Comparison of ENCODE assay signal across 1 cellular context in the genomic region with DNA sequence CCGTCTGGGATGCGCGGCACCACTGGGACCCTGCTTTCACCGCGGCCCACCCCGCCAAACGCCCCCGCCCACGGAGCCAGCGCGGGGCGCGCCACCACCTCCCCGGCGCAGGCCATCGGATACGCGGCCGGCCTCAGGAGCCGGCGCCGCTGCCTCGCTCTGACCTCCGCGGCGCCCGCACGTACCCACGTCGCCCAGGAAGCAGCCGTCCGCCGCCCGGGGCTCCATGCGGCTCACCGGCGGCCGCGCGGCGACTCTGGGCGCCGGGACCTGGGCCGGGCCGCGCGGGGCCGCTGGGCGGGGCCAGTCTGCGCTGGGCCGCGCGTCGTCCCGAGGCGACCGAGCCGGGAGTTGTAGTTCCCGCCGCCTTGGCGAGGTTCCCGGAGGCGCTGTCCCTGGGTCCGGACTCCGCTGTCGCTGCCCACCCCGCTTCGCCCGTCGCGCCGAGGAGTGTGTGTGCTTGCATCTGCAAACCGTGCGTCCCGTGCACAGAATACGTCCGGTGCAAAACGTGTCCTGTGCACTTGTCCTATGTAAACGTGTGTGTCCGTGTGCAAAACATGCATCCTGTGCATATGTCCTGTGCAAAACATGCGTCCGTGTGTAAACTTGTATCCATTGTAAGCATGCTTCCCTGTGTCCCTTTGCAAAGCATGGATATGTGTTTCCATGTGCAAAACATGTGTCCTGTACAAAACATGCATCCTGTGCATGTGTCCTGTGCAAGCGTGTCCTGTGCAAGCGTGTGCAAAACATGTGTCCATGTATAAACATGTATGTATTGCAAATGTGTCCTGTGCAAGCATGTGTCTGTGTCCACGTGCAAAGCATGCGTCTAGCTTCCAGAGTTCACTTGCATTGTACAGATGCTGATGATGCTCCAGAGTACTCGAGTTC.
TF ChIP-seq lines count a peak whose summit lies in the region.

ASB13 (minus strand) TSS at position 272 of the 897 bp plus-strand sequence; CDS start at position 228, 44 bp downstream.

TF ChIP-seq in K562, 482 proteins besides CTCF, POLR2A, EP300 and RAD21 (continued from another document and continues in another):
- TF ChIP-seq MGA (IDR thresholded peaks at IDR 0.05) (peak; percentile 32; the same call in 1 of the 2 replicates), STAG1 (CRISPR knock-in tag; IDR thresholded peaks at IDR 0.05; ENCODE audit: borderline replicate concordance) (0 out of 2 replicates have a peak, but pooled peaks have one; percentile 6), TGIF2 (CRISPR knock-in tag; IDR thresholded peaks at IDR 0.05) (no peak), CTBP1 (IDR thresholded peaks at IDR 0.05; ENCODE audit: borderline replicate concordance) (peak; percentile 37; the same call in 1 of the 2 replicates), ZBTB1 (CRISPR knock-in tag; IDR thresholded peaks at IDR 0.05; ENCODE audit: borderline replicate concordance, low read depth) (0 out of 2 replicates have a peak, but pooled peaks have one; percentile 15), FOS (IDR thresholded peaks at IDR 0.05; ENCODE audit: extremely low read depth, insufficient read length) (no peak), NR2C2 (CRISPR knock-in tag; IDR thresholded peaks at IDR 0.05) (peak; percentile 77; the same call in 1 of the 2 replicates), NR2C2 (tag; IDR thresholded peaks at IDR 0.05) (peak; percentile 69), HDAC2 (IDR thresholded peaks at IDR 0.05) (no peak; the same call in 1 of the 2 replicates), RBM34 (IDR thresholded peaks at IDR 0.05; ENCODE audit: borderline replicate concordance, insufficient read depth, low read length) (no peak), RREB1 (CRISPR knock-in tag; IDR thresholded peaks at IDR 0.05) (no peak), FOXA3 (CRISPR knock-in tag; conservative IDR thresholded peaks at IDR 0.05 in 1 of 2, IDR thresholded peaks at IDR 0.05 in 1 of 2) (peak in 1 of 2 experiments; percentile 53; a peak in 1 of 4 replicates), GTF2F1 (IDR thresholded peaks at IDR 0.05; ENCODE audit: low read depth, low read length) (no peak), MEF2D (tag; conservative IDR thresholded peaks at IDR 0.05; ENCODE audit: low read depth) (no peak), HMBOX1 (IDR thresholded peaks at IDR 0.05) (no peak), ZFP36 (IDR thresholded peaks at IDR 0.05; ENCODE audit: low read depth, low read length, partially characterized antibody) (no peak), NCOA2 (IDR thresholded peaks at IDR 0.05; ENCODE audit: partially characterized antibody in 2 of 2) (no peak), BHLHE40 (IDR thresholded peaks at IDR 0.05; ENCODE audit: low read length) (0 out of 2 replicates have a peak, but pooled peaks have one; percentile 38), MCM2 (IDR thresholded peaks at IDR 0.05; ENCODE audit: low read depth) (no peak), MAFK (IDR thresholded peaks at IDR 0.05; ENCODE audit: low read length) (no peak), EP400 (IDR thresholded peaks at IDR 0.05) (no peak), HDAC3 (IDR thresholded peaks at IDR 0.05; ENCODE audit: borderline replicate concordance, partially characterized antibody) (no peak), KAT2B (IDR thresholded peaks at IDR 0.05; ENCODE audit: low read depth, low read length) (no peak), IRF2 (CRISPR knock-in tag; IDR thresholded peaks at IDR 0.05) (no peak), CBFB (CRISPR knock-in tag; IDR thresholded peaks at IDR 0.05) (no peak; the same call in 1 of the 2 replicates), RBM17 (IDR thresholded peaks at IDR 0.05; ENCODE audit: borderline replicate concordance, low read depth, low read length) (no peak), ZNF324 (CRISPR knock-in tag; IDR thresholded peaks at IDR 0.05) (no peak), RNF2 (IDR thresholded peaks at IDR 0.05) (no peak)
- TF ChIP-seq, protein P1, sequence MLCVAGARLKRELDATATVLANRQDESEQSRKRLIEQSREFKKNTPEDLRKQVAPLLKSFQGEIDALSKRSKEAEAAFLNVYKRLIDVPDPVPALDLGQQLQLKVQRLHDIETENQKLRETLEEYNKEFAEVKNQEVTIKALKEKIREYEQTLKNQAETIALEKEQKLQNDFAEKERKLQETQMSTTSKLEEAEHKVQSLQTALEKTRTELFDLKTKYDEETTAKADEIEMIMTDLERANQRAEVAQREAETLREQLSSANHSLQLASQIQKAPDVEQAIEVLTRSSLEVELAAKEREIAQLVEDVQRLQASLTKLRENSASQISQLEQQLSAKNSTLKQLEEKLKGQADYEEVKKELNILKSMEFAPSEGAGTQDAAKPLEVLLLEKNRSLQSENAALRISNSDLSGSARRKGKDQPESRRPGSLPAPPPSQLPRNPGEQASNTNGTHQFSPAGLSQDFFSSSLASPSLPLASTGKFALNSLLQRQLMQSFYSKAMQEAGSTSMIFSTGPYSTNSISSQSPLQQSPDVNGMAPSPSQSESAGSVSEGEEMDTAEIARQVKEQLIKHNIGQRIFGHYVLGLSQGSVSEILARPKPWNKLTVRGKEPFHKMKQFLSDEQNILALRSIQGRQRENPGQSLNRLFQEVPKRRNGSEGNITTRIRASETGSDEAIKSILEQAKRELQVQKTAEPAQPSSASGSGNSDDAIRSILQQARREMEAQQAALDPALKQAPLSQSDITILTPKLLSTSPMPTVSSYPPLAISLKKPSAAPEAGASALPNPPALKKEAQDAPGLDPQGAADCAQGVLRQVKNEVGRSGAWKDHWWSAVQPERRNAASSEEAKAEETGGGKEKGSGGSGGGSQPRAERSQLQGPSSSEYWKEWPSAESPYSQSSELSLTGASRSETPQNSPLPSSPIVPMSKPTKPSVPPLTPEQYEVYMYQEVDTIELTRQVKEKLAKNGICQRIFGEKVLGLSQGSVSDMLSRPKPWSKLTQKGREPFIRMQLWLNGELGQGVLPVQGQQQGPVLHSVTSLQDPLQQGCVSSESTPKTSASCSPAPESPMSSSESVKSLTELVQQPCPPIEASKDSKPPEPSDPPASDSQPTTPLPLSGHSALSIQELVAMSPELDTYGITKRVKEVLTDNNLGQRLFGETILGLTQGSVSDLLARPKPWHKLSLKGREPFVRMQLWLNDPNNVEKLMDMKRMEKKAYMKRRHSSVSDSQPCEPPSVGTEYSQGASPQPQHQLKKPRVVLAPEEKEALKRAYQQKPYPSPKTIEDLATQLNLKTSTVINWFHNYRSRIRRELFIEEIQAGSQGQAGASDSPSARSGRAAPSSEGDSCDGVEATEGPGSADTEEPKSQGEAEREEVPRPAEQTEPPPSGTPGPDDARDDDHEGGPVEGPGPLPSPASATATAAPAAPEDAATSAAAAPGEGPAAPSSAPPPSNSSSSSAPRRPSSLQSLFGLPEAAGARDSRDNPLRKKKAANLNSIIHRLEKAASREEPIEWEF (CRISPR knock-in tag; IDR thresholded peaks at IDR 0.05), result no peak
